Comparison of ENCODE assay signal across 21 cellular contexts in the genomic region with DNA sequence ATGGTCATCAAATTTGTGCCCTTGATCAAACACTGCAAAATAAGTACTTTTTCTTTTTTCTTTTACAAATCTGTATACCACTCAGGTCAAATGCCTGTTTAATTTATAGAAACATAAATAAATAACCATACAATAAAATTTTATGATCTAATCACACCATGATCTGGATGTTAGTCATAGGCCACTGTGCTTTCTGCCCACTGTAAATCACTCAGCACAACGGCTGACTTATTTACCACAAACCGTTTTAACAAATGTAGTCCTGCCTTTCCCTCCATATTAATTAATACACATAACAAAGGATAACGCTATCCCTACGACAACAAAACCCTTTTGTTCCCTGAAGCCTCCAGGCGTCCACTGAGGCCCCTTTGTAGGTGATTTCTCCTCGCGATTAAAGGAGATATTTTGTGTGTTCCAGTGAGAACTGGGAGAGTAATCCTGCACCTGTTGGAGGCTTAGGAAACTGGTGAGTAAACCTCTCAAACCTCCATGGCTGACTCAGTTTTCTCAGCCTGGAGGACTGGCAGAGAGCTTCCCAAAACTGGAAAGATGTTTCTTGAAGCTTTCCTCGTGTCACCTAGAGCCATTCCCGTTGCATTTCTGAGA.
A peak's percentile ranks its signal among the peaks of the same experiment; 100 is the strongest.
DNase-seq lines count a peak whose midpoint lies in the region; ATAC-seq and TF ChIP-seq lines count a peak whose summit lies in the region.
"Had no signal": no experiment of that assay in that cellular context is flagged by ENCODE, and none has a peak within 500 bp of the region (broad histone marks: within the 10 kb centered on the region; RNA-seq: fewer than 3 reads in every experiment).

No MANE protein-coding gene starts in this region.

- H3K36me3 ChIP-seq in RWPE2 (ENCODE audit: low read depth) (no peaks in the 10 kb centered on the region), left lung (no peaks in the 10 kb centered on the region)
- H3K36me3 ChIP-seq: heart right ventricle, right atrium auricular region, tibial artery had no signal

- H3K27me3 Mint-ChIP-seq in activated naive CD8-positive, alpha-beta T cell treated with anti-CD3 and anti-CD28 coated beads for 36 hours = no peaks in the 10 kb centered on the region
- H3K27me3 Mint-ChIP-seq: CD4-positive, alpha-beta T cell; central memory CD8-positive, alpha-beta T cell had no signal

- no peak overlapping the region for H3K27ac Mint-ChIP-seq in activated naive CD8-positive, alpha-beta T cell treated with anti-CD3 and anti-CD28 coated beads for 36 hours
- H3K27ac Mint-ChIP-seq: CD4-positive, alpha-beta T cell had no signal

- H3K4me3 Mint-ChIP-seq in activated naive CD8-positive, alpha-beta T cell treated with anti-CD3 and anti-CD28 coated beads for 36 hours = no peak overlapping the region
- H3K4me3 Mint-ChIP-seq: CD4-positive, alpha-beta T cell; central memory CD8-positive, alpha-beta T cell had no signal

- peak; percentile 53; the same call in 2 of the 3 replicates for ATAC-seq in RWPE2 (ENCODE audit: low read depth)
- no peak for ATAC-seq in left lung
- ATAC-seq: heart right ventricle had no signal

- H3K4me3 ChIP-seq in RWPE2 (ENCODE audit: severe bottlenecking) (no peak overlapping the region), left lung (no peak overlapping the region)
- H3K4me3 ChIP-seq: heart right ventricle, right atrium auricular region, tibial artery had no signal

- H3K9me3 ChIP-seq in RWPE2 (ENCODE audit: severe bottlenecking) (no peaks in the 10 kb centered on the region), left lung (peaks cover 0 to 6% of the 10 kb centered on the region in 2 donors)
- H3K9me3 ChIP-seq: right atrium auricular region, tibial artery had no signal

- H3K9me3 Mint-ChIP-seq in activated naive CD8-positive, alpha-beta T cell treated with anti-CD3 and anti-CD28 coated beads for 36 hours = peaks cover 2% of the 10 kb centered on the region
- H3K9me3 Mint-ChIP-seq: CD4-positive, alpha-beta T cell had no signal

- in situ Hi-C loops in ACHN (cut with HindIII; ENCODE audit: low pct_ligation_motif_present, low pct_unique_long_range_greater_than_20kb, low sequenced_read_pairs) = no loop called here

- no peak for TF ChIP-seq CTCF in C4-2B (conservative IDR thresholded peaks at IDR 0.05)
- no peak for TF ChIP-seq CTCF in RWPE2 (IDR thresholded peaks at IDR 0.05; ENCODE audit: poor library complexity, severe bottlenecking)
- TF ChIP-seq CTCF in left lung (IDR thresholded peaks at IDR 0.05) = no peak

- H3K27me3 ChIP-seq in RWPE2 (ENCODE audit: insufficient read depth, poor library complexity, severe bottlenecking) (no peaks in the 10 kb centered on the region), left lung (no peaks in the 10 kb centered on the region)
- H3K27me3 ChIP-seq: heart right ventricle, right atrium auricular region, tibial artery had no signal

- H3K4me1 Mint-ChIP-seq in activated naive CD8-positive, alpha-beta T cell treated with anti-CD3 and anti-CD28 coated beads for 36 hours = no peaks in the 10 kb centered on the region
- H3K4me1 Mint-ChIP-seq: central memory CD8-positive, alpha-beta T cell had no signal

- H3K4me1 ChIP-seq in RWPE2 (ENCODE audit: insufficient read depth, poor library complexity, severe bottlenecking) = no peaks in the 10 kb centered on the region
- no peaks in the 10 kb centered on the region for H3K4me1 ChIP-seq in left lung
- H3K4me1 ChIP-seq: heart right ventricle, right atrium auricular region, tibial artery had no signal

- H3K27ac ChIP-seq in C4-2B (peak overlapping the region; percentile 58; the same call in 1 of the 2 replicates), RWPE2 (ENCODE audit: poor library complexity, severe bottlenecking) (no peak overlapping the region), left lung (no peak overlapping the region)
- H3K27ac ChIP-seq: heart right ventricle, right atrium auricular region, tibial artery had no signal

- intact Hi-C loops in left lung (cut with DNase I) = no loop called here

- no peaks in the 10 kb centered on the region for H3K36me3 Mint-ChIP-seq in activated naive CD8-positive, alpha-beta T cell treated with anti-CD3 and anti-CD28 coated beads for 36 hours

- DNase-seq in HT-29 (ENCODE audit: low spot score) = peak; percentile 21
- DNase-seq in RWPE2 (ENCODE audit: low spot score) = no peak
- DNase-seq in myocyte (ENCODE audit: low read depth) = peak; percentile 92
- no peak for DNase-seq in activated naive CD8-positive, alpha-beta T cell treated with anti-CD3 and anti-CD28 coated beads for 36 hours
- DNase-seq in left lung = no peak
- DNase-seq in ACHN = no peak
- no peak for DNase-seq in kidney glomerular epithelial cell (lab: John Stamatoyannopoulos, UW)
- DNase-seq: activated CD4-positive, alpha-beta T cell treated with anti-CD3 and anti-CD28 coated beads for 48 hours; activated effector memory CD4-positive, alpha-beta T cell treated with Interleukin-2 at 50 U/mL for 16 hours; amniotic stem cell; CD4-positive, alpha-beta T cell; DMS79 treated with DMSO at 0.1 percent for 48 hours; GOT3; heart right ventricle; midbrain; NCI-H2171; stimulated activated naive CD4-positive, alpha-beta T cell treated with Interleukin-2 at 50 U/mL for 16 hours; tibial artery had no signal

Comparison
In these comparisons a context has a peak if more than half of its experiments do, and no peak if none do; other contexts are left out.
1. DNase-seq: peak in HT-29 (single experiment) and myocyte (single experiment); none in RWPE2 (single experiment), activated naive CD8-positive, alpha-beta T cell treated with anti-CD3 and anti-CD28 coated beads for 36 hours (single experiment), left lung (0 of 2), ACHN (single experiment) and kidney glomerular epithelial cell (single experiment).